9 cellular contexts compared by ENCODE assay signal in genomic region chr17:78257810-78258322, GRCh38. TPM values are rescaled to one million over a fixed set of nuclear protein-coding genes. Genes with fewer than 3 reads are reported as not detected.
DNase-seq lines count a peak whose midpoint lies in the region; ATAC-seq lines count a peak whose summit lies in the region.
"Had no signal": no experiment of that assay in that cellular context is flagged by ENCODE, and none has a peak within 500 bp of the region (broad histone marks: within the 10 kb centered on the region; RNA-seq: fewer than 3 reads in every experiment).

No MANE protein-coding gene starts in this region.

- CTCF ChIA-PET in CD4-positive, alpha-beta memory T cell (lab: Charles Lee; ENCODE audit: partially characterized antibody): no interaction called here

- H3K27ac Mint-ChIP-seq in CD4-positive, alpha-beta memory T cell: peak overlapping the region; percentile 53 to 96 (median 90)
- peak overlapping the region; percentile 85 for H3K27ac Mint-ChIP-seq in activated naive CD4-positive, alpha-beta T cell treated with anti-CD3 and anti-CD28 coated beads, Interleukin-2, amount 50 U/mL, for 24 hours

- peak overlapping the region; percentile 34 to 38 for H3K4me3 ChIP-seq in CD4-positive, alpha-beta memory T cell (ENCODE audit: low read length in 2 of 2)
- no peak overlapping the region for H3K4me3 ChIP-seq in mesodermal cell (ENCODE audit: extremely low read depth, insufficient read depth, low read length, poor library complexity, severe bottlenecking)

- H3K4me1 ChIP-seq in CD4-positive, alpha-beta memory T cell (ENCODE audit: insufficient read depth, low read length): peaks cover 88% of the 10 kb centered on the region
- peaks cover 41% of the 10 kb centered on the region for H3K4me1 ChIP-seq in mesodermal cell (ENCODE audit: control insufficient read depth, insufficient read depth, low read length, poor library complexity, severe bottlenecking)

- ATAC-seq in HG03095 (IDR thresholded peaks at IDR 0.05; ENCODE audit: unreplicated experiment): no peak

- H3K27me3 Mint-ChIP-seq in CD4-positive, alpha-beta memory T cell: peaks cover 0 to 1% of the 10 kb centered on the region in 2 donors
- H3K27me3 Mint-ChIP-seq in activated naive CD4-positive, alpha-beta T cell treated with anti-CD3 and anti-CD28 coated beads, Interleukin-2, amount 50 U/mL, for 24 hours: no peaks in the 10 kb centered on the region

- H3K4me3 Mint-ChIP-seq in CD4-positive, alpha-beta memory T cell: peak overlapping the region; percentile 43 to 80 (median 70)
- peak overlapping the region; percentile 60 for H3K4me3 Mint-ChIP-seq in activated naive CD4-positive, alpha-beta T cell treated with anti-CD3 and anti-CD28 coated beads, Interleukin-2, amount 50 U/mL, for 24 hours

- H3K27me3 ChIP-seq in CD4-positive, alpha-beta memory T cell (ENCODE audit: insufficient read depth, low read length): no peaks in the 10 kb centered on the region

- no peaks in the 10 kb centered on the region for H3K36me3 Mint-ChIP-seq in CD4-positive, alpha-beta memory T cell
- no peaks in the 10 kb centered on the region for H3K36me3 Mint-ChIP-seq in activated naive CD4-positive, alpha-beta T cell treated with anti-CD3 and anti-CD28 coated beads, Interleukin-2, amount 50 U/mL, for 24 hours

- 61 to 64% methylated on average over 12 to 16 of the region's 16 CpGs for WGBS in mesodermal cell (ENCODE audit: insufficient coverage in 2 of 2), 2 experiments

- POLR2A ChIA-PET in CD4-positive, alpha-beta memory T cell (lab: Charles Lee; ENCODE audit: partially characterized antibody): interaction anchor here (1.2 to 1.8 kb wide), 4 partner anchors 23 to 103 kb away, joined by 4 to 5 read pairs (median 4); partner anchors contain the start of gene SOCS3

- H3K9me3 ChIP-seq in CD4-positive, alpha-beta memory T cell (ENCODE audit: control insufficient read depth in 1 of 2, low read length in 2 of 2): no peaks in the 10 kb centered on the region
- H3K9me3 ChIP-seq in mesodermal cell (ENCODE audit: control insufficient read depth, low read length): no peaks in the 10 kb centered on the region

- intact Hi-C loops in CD4-positive, alpha-beta memory T cell (cut with micrococcal nuclease): no loop called here

- peak in 1 of 5 donors; percentile 56 for DNase-seq in CD4-positive, alpha-beta memory T cell
- DNase-seq in KG1 (lab: John Stamatoyannopoulos, UW) (peak; percentile 77), retina (no peak), NCI-H1105 treated with DMSO at 0.1 percent for 48 hours (lab: John Stamatoyannopoulos, UW) (no peak), mucosa of gallbladder (ENCODE audit: low spot score) (no peak)

- no peaks in the 10 kb centered on the region for H3K36me3 ChIP-seq in CD4-positive, alpha-beta memory T cell (ENCODE audit: insufficient read depth, low read length)
- no peaks in the 10 kb centered on the region for H3K36me3 ChIP-seq in mesodermal cell (ENCODE audit: control insufficient read depth, insufficient read depth, low read length)

- H3K4me1 Mint-ChIP-seq in CD4-positive, alpha-beta memory T cell: peaks cover 24 to 80% (median 56%) of the 10 kb centered on the region in 4 donors
- H3K4me1 Mint-ChIP-seq in activated naive CD4-positive, alpha-beta T cell treated with anti-CD3 and anti-CD28 coated beads, Interleukin-2, amount 50 U/mL, for 24 hours: peaks cover 77% of the 10 kb centered on the region

- peaks cover 0 to 3% (median 0%) of the 10 kb centered on the region in 8 donors for H3K9me3 Mint-ChIP-seq in CD4-positive, alpha-beta memory T cell
- H3K9me3 Mint-ChIP-seq in activated naive CD4-positive, alpha-beta T cell treated with anti-CD3 and anti-CD28 coated beads, Interleukin-2, amount 50 U/mL, for 24 hours: no peaks in the 10 kb centered on the region

- H3K27ac ChIP-seq in CD4-positive, alpha-beta memory T cell (ENCODE audit: low read depth, low read length): peak overlapping the region; percentile 47
- peak overlapping the region; percentile 78 for H3K27ac ChIP-seq in mesodermal cell (ENCODE audit: low read depth, low read length, severe bottlenecking)

RNA-seq across cellular contexts. Expression of gene TMEM235, which starts 26.4 kb away (rescaled TPM):
- total RNA-seq in CD4-positive, alpha-beta memory T cell: not detected
- polyA plus RNA-seq in CD4-positive, alpha-beta memory T cell: not detected
- polyA plus RNA-seq in mesodermal cell (2013, experiment 1 of 2): not detected
- polyA plus RNA-seq in mesodermal cell (2013, experiment 2 of 2): not detected
- not detected for total RNA-seq in mucosa of gallbladder
- polyA plus RNA-seq: neural cell had no signal

RNA-seq across cellular contexts. Expression of gene BIRC5, which starts 43.8 kb away (rescaled TPM):
- total RNA-seq in CD4-positive, alpha-beta memory T cell: under 1 TPM in 1 of 2 experiments, not detected in 1; 0.32 TPM
- polyA plus RNA-seq in CD4-positive, alpha-beta memory T cell: under 1 TPM in 1 of 2 donors, not detected in 1; 0.18 TPM
- polyA plus RNA-seq in mesodermal cell (2013, experiment 1 of 2): 67.6 TPM
- 73.0 TPM for polyA plus RNA-seq in mesodermal cell (2013, experiment 2 of 2)
- 2.7 TPM for total RNA-seq in mucosa of gallbladder
